Comparison of ENCODE assay signal across 1 cellular context in genomic region chr19:45730389-45731288, GRCh38.
A peak's percentile ranks its signal among the peaks of the same experiment; 100 is the strongest.
TF ChIP-seq lines count a peak whose summit lies in the region.

A gene with protein sequence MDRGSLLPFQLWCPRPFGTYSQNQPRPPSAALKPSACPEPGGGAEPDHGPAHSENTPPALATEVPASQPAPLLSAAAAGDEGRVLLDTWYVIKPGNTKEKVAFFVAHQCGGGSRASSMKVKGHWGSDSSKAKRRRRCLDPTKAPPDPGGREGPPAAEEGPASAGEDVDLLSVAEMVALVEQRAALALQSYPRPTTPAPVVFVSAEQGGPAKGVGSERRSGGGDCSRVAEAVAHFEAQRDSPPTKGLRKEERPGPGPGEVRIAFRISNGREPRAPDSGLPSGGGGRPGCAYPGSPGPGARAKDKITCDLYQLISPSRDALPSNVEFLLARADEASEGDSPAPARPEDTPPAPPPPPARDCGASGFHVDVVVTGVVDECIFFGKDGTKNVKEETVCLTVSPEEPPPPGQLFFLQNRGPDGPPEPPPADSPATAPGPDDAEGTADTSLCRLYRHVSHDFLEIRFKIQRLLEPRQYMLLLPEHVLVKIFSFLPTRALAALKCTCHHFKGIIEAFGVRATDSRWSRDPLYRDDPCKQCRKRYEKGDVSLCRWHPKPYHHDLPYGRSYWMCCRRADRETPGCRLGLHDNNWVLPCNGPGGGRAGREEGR (minus strand): TSS chr19:45730896. CDS start chr19:45713495, 17,401 bp downstream.

TF ChIP-seq in K562, 482 proteins besides CTCF, POLR2A, EP300 and RAD21 (continued from another document and continues in another):
- TF ChIP-seq, protein P1, sequence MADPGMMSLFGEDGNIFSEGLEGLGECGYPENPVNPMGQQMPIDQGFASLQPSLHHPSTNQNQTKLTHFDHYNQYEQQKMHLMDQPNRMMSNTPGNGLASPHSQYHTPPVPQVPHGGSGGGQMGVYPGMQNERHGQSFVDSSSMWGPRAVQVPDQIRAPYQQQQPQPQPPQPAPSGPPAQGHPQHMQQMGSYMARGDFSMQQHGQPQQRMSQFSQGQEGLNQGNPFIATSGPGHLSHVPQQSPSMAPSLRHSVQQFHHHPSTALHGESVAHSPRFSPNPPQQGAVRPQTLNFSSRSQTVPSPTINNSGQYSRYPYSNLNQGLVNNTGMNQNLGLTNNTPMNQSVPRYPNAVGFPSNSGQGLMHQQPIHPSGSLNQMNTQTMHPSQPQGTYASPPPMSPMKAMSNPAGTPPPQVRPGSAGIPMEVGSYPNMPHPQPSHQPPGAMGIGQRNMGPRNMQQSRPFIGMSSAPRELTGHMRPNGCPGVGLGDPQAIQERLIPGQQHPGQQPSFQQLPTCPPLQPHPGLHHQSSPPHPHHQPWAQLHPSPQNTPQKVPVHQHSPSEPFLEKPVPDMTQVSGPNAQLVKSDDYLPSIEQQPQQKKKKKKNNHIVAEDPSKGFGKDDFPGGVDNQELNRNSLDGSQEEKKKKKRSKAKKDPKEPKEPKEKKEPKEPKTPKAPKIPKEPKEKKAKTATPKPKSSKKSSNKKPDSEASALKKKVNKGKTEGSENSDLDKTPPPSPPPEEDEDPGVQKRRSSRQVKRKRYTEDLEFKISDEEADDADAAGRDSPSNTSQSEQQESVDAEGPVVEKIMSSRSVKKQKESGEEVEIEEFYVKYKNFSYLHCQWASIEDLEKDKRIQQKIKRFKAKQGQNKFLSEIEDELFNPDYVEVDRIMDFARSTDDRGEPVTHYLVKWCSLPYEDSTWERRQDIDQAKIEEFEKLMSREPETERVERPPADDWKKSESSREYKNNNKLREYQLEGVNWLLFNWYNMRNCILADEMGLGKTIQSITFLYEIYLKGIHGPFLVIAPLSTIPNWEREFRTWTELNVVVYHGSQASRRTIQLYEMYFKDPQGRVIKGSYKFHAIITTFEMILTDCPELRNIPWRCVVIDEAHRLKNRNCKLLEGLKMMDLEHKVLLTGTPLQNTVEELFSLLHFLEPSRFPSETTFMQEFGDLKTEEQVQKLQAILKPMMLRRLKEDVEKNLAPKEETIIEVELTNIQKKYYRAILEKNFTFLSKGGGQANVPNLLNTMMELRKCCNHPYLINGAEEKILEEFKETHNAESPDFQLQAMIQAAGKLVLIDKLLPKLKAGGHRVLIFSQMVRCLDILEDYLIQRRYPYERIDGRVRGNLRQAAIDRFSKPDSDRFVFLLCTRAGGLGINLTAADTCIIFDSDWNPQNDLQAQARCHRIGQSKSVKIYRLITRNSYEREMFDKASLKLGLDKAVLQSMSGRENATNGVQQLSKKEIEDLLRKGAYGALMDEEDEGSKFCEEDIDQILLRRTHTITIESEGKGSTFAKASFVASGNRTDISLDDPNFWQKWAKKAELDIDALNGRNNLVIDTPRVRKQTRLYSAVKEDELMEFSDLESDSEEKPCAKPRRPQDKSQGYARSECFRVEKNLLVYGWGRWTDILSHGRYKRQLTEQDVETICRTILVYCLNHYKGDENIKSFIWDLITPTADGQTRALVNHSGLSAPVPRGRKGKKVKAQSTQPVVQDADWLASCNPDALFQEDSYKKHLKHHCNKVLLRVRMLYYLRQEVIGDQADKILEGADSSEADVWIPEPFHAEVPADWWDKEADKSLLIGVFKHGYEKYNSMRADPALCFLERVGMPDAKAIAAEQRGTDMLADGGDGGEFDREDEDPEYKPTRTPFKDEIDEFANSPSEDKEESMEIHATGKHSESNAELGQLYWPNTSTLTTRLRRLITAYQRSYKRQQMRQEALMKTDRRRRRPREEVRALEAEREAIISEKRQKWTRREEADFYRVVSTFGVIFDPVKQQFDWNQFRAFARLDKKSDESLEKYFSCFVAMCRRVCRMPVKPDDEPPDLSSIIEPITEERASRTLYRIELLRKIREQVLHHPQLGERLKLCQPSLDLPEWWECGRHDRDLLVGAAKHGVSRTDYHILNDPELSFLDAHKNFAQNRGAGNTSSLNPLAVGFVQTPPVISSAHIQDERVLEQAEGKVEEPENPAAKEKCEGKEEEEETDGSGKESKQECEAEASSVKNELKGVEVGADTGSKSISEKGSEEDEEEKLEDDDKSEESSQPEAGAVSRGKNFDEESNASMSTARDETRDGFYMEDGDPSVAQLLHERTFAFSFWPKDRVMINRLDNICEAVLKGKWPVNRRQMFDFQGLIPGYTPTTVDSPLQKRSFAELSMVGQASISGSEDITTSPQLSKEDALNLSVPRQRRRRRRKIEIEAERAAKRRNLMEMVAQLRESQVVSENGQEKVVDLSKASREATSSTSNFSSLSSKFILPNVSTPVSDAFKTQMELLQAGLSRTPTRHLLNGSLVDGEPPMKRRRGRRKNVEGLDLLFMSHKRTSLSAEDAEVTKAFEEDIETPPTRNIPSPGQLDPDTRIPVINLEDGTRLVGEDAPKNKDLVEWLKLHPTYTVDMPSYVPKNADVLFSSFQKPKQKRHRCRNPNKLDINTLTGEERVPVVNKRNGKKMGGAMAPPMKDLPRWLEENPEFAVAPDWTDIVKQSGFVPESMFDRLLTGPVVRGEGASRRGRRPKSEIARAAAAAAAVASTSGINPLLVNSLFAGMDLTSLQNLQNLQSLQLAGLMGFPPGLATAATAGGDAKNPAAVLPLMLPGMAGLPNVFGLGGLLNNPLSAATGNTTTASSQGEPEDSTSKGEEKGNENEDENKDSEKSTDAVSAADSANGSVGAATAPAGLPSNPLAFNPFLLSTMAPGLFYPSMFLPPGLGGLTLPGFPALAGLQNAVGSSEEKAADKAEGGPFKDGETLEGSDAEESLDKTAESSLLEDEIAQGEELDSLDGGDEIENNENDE (IDR thresholded peaks at IDR 0.05; ENCODE audit: low read depth, low read length): no peak
- no peak for TF ChIP-seq NR1H2 (CRISPR knock-in tag; IDR thresholded peaks at IDR 0.05)
- no peak; the same call in none of the 2 replicates for TF ChIP-seq MAX (CRISPR knock-in tag; IDR thresholded peaks at IDR 0.05)
- no peak for TF ChIP-seq SRSF7 (optimal IDR thresholded peaks at IDR 0.05; ENCODE audit: low read depth, low read length)
- peak; percentile 62 for TF ChIP-seq CHD2 (IDR thresholded peaks at IDR 0.05; ENCODE audit: low read depth, low read length)
- TF ChIP-seq RNF219 (CRISPR knock-in tag; IDR thresholded peaks at IDR 0.05): no peak
- no peak for TF ChIP-seq ZNF586 (CRISPR knock-in tag; conservative IDR thresholded peaks at IDR 0.05)
- TF ChIP-seq, protein P2, sequence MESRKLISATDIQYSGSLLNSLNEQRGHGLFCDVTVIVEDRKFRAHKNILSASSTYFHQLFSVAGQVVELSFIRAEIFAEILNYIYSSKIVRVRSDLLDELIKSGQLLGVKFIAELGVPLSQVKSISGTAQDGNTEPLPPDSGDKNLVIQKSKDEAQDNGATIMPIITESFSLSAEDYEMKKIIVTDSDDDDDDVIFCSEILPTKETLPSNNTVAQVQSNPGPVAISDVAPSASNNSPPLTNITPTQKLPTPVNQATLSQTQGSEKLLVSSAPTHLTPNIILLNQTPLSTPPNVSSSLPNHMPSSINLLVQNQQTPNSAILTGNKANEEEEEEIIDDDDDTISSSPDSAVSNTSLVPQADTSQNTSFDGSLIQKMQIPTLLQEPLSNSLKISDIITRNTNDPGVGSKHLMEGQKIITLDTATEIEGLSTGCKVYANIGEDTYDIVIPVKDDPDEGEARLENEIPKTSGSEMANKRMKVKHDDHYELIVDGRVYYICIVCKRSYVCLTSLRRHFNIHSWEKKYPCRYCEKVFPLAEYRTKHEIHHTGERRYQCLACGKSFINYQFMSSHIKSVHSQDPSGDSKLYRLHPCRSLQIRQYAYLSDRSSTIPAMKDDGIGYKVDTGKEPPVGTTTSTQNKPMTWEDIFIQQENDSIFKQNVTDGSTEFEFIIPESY (CRISPR knock-in tag; IDR thresholded peaks at IDR 0.05): no peak
- no peak for TF ChIP-seq ELK3 (CRISPR knock-in tag; IDR thresholded peaks at IDR 0.05)
- no peak for TF ChIP-seq CSDE1 (IDR thresholded peaks at IDR 0.05)
- no peak for TF ChIP-seq HNRNPH1 (optimal IDR thresholded peaks at IDR 0.05; ENCODE audit: low read depth, low read length)
- TF ChIP-seq, protein P3, sequence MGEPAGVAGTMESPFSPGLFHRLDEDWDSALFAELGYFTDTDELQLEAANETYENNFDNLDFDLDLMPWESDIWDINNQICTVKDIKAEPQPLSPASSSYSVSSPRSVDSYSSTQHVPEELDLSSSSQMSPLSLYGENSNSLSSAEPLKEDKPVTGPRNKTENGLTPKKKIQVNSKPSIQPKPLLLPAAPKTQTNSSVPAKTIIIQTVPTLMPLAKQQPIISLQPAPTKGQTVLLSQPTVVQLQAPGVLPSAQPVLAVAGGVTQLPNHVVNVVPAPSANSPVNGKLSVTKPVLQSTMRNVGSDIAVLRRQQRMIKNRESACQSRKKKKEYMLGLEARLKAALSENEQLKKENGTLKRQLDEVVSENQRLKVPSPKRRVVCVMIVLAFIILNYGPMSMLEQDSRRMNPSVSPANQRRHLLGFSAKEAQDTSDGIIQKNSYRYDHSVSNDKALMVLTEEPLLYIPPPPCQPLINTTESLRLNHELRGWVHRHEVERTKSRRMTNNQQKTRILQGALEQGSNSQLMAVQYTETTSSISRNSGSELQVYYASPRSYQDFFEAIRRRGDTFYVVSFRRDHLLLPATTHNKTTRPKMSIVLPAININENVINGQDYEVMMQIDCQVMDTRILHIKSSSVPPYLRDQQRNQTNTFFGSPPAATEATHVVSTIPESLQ (CRISPR knock-in tag; IDR thresholded peaks at IDR 0.05): no peak
- TF ChIP-seq MCM2 (IDR thresholded peaks at IDR 0.05; ENCODE audit: low read depth): no peak
- TF ChIP-seq POLR2G (IDR thresholded peaks at IDR 0.05; ENCODE audit: low read depth, low read length): peak; percentile 92
- TF ChIP-seq CEBPZ (IDR thresholded peaks at IDR 0.05; ENCODE audit: borderline replicate concordance, low read depth, low read length): no peak
- TF ChIP-seq SETDB1 (IDR thresholded peaks at IDR 0.05; ENCODE audit: low read length): no peak
- TF ChIP-seq, protein P4, sequence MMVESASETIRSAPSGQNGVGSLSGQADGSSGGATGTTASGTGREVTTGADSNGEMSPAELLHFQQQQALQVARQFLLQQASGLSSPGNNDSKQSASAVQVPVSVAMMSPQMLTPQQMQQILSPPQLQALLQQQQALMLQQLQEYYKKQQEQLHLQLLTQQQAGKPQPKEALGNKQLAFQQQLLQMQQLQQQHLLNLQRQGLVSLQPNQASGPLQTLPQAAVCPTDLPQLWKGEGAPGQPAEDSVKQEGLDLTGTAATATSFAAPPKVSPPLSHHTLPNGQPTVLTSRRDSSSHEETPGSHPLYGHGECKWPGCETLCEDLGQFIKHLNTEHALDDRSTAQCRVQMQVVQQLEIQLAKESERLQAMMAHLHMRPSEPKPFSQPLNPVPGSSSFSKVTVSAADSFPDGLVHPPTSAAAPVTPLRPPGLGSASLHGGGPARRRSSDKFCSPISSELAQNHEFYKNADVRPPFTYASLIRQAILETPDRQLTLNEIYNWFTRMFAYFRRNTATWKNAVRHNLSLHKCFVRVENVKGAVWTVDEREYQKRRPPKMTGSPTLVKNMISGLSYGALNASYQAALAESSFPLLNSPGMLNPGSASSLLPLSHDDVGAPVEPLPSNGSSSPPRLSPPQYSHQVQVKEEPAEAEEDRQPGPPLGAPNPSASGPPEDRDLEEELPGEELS (CRISPR knock-in tag; IDR thresholded peaks at IDR 0.05; ENCODE audit: borderline replicate concordance): no peak
- TF ChIP-seq THRAP3 (IDR thresholded peaks at IDR 0.05; ENCODE audit: borderline replicate concordance): no peak
- no peak for TF ChIP-seq SMAD2 (IDR thresholded peaks at IDR 0.05; ENCODE audit: low read depth, low read length)
- TF ChIP-seq MAFK (IDR thresholded peaks at IDR 0.05; ENCODE audit: low read length): no peak
- TF ChIP-seq ZEB2 (IDR thresholded peaks at IDR 0.05): no peak
- TF ChIP-seq SREBF2 (CRISPR knock-in tag; IDR thresholded peaks at IDR 0.05): no peak
